8 cellular contexts compared by ENCODE assay signal in the genomic region with DNA sequence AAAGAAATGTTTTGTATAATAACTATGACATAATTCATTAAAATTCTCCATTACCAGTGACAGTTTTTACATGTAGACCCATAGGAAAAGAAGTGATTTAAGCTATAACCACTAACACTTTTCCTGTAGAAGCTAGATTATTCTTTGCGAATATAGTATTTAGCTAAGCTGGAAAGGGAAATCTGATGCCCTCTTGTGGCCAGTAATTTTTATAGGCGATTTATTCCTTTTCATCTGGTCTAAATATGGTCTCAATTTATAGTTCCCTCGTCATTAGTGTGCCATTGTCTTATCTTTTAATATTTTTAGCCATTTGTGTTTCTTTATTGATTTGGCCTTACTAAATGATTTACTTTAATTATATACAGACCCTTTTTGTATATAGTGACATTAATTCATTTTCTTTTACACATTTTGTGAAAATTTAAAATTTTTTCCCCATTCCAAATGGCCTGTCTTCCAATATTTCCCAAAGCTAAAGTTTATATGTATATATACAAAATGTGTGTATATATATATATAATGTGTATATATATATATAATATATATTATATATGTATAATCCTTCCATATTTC.
DNase-seq lines count a peak whose midpoint lies in the region; ATAC-seq, FAIRE-seq and TF ChIP-seq lines count a peak whose summit lies in the region.

No MANE protein-coding gene starts in this region.

- peak; percentile 87 for FAIRE-seq in D721Med (lab: Jason Lieb, UNC)

- H3K4me3 ChIP-seq in choroid plexus epithelial cell (ENCODE audit: low read depth, low read length): no peak overlapping the region

- TF ChIP-seq CTCF in D721Med (IDR thresholded peaks at IDR 0.05; ENCODE audit: insufficient read depth, missing control alignments) (peak; percentile 73), choroid plexus epithelial cell (conservative IDR thresholded peaks at IDR 0.05; ENCODE audit: low read depth, low read length) (peak; percentile 66)

- DNase-seq in D721Med (ENCODE audit: insufficient read length, low spot score) (peak; percentile 21), NCI-H82 (lab: John Stamatoyannopoulos, UW) (peak; percentile 69), choroid plexus epithelial cell (ENCODE audit: low read depth) (peak; percentile 78), medulla oblongata (ENCODE audit: extremely low spot score) (peak; percentile 82), SHP77 (lab: John Stamatoyannopoulos, UW) (no peak)

- ATAC-seq in HG02759 (IDR thresholded peaks at IDR 0.05; ENCODE audit: unreplicated experiment) (peak; percentile 48), GM19395 (IDR thresholded peaks at IDR 0.05; ENCODE audit: unreplicated experiment) (no peak), GM21360 (IDR thresholded peaks at IDR 0.05; ENCODE audit: unreplicated experiment) (no peak)

Comparison
In these comparisons a context has a peak if more than half of its experiments do, and no peak if none do; other contexts are left out.
1. DNase-seq: peak in D721Med (single experiment), NCI-H82 (single experiment), choroid plexus epithelial cell (single experiment) and medulla oblongata (single experiment); none in SHP77 (0 of 2).